ENCODE assay signal across 24 cellular contexts in genomic region chr6:44180886-44181285, GRCh38. TPM values are rescaled to one million over a fixed set of nuclear protein-coding genes. Genes with fewer than 3 reads are reported as not detected.
DNase-seq lines count a peak whose midpoint lies in the region; ATAC-seq and TF ChIP-seq lines count a peak whose summit lies in the region.
"Had no signal": no experiment of that assay in that cellular context is flagged by ENCODE, and none has a peak within 500 bp of the region (broad histone marks: within the 10 kb centered on the region; RNA-seq: fewer than 3 reads in every experiment).

No MANE protein-coding gene starts in this region.

- H3K27me3 Mint-ChIP-seq in endodermal cell (ENCODE audit: insufficient read depth) (no peaks in the 10 kb centered on the region), mesothelial cell of epicardium (ENCODE audit: low read depth) (no peaks in the 10 kb centered on the region), WTC11 (ENCODE audit: low read depth) (peaks cover 1% of the 10 kb centered on the region; the same call in 1 of the 2 replicates)

- CTCF ChIA-PET in WTC11 (lab: Charles Lee): interaction anchor here (0.9 to 1.6 kb wide), 5 partner anchors 8 to 84 kb away, joined by 3 to 5 read pairs (median 3); partner anchors contain the start of gene SLC29A1

- TF ChIP-seq CTCF in endodermal cell (conservative IDR thresholded peaks at IDR 0.05) (no peak), spleen (IDR thresholded peaks at IDR 0.05 in 8 of 11, conservative IDR thresholded peaks at IDR 0.05 in 3 of 11) (no peak), mesothelial cell of epicardium (IDR thresholded peaks at IDR 0.05; ENCODE audit: unreplicated experiment) (no peak), WTC11 (IDR thresholded peaks at IDR 0.05) (no peak)

- H3K9me3 Mint-ChIP-seq in endodermal cell (no peaks in the 10 kb centered on the region), mesothelial cell of epicardium (no peaks in the 10 kb centered on the region), WTC11 (no peaks in the 10 kb centered on the region)
- H3K9me3 Mint-ChIP-seq: CD8-positive, alpha-beta T cell; IgD-negative memory B cell had no signal

- H3K9ac ChIP-seq in endodermal cell (ENCODE audit: extremely low read depth, low read length, poor library complexity, severe bottlenecking): no peak overlapping the region
- H3K9ac ChIP-seq: BLaER1 treated with 17β-estradiol and CSF1 and Interleukin-3, amounts not matched to agents 10 nM and 100 nM had no signal

- DNase-seq in left ventricle myocardium superior (peak; percentile 7), left cardiac atrium (no peak), MG63 (peak; percentile 53), endodermal cell (peak; percentile 51), spleen (peak; percentile 56), NCI-H524 (lab: John Stamatoyannopoulos, UW) (no peak), mesothelial cell of epicardium (ENCODE audit: low spot score in 2 of 2, unreplicated experiment in 2 of 2) (no peak), WTC11 (ENCODE audit: low spot score) (no peak)
- DNase-seq: Calu3; CD8-positive, alpha-beta T cell; DMS53; EL; Kasumi-1; NCI-H1105; NCI-H1694 treated with DMSO at 0.1 percent for 48 hours; NCI-H2107; NCI-H2227 treated with DMSO at 0.1 percent for 48 hours; NCI-H510A treated with DMSO at 0.1 percent for 48 hours; PC-3; SJCRH30 had no signal

- TF ChIP-seq POLR2A in spleen (IDR thresholded peaks at IDR 0.05): no peak

- H3K36me3 ChIP-seq in MG63 (no peaks in the 10 kb centered on the region), endodermal cell (ENCODE audit: control insufficient read depth, insufficient read depth, low read length) (no peaks in the 10 kb centered on the region), spleen (no peaks in the 10 kb centered on the region)
- H3K36me3 ChIP-seq: BLaER1 treated with 17β-estradiol and CSF1 and Interleukin-3, amounts not matched to agents 10 nM and 100 nM; HAP-1; SJCRH30 had no signal

- H3K27ac ChIP-seq in endodermal cell (ENCODE audit: low read depth, low read length): no peak overlapping the region
- H3K27ac ChIP-seq in spleen: no peak overlapping the region
- H3K27ac ChIP-seq: BLaER1 treated with 17β-estradiol and CSF1 and Interleukin-3, amounts not matched to agents 10 nM and 100 nM; SJCRH30 had no signal

- POLR2A ChIA-PET in WTC11 (lab: Charles Lee): interaction anchor here (0.7 kb wide), 1 partner anchor 44 kb away, joined by 3 read pairs; no protein-coding TSS in a partner anchor

- H3K4me1 ChIP-seq in endodermal cell (ENCODE audit: control insufficient read depth, insufficient read depth, low read length) (peaks cover 5% of the 10 kb centered on the region), spleen (peaks cover 3 to 33% (median 12%) of the 10 kb centered on the region in 6 donors)
- H3K4me1 ChIP-seq: HAP-1 had no signal

- no peaks in the 10 kb centered on the region for H3K9me3 ChIP-seq in MG63
- H3K9me3 ChIP-seq in endodermal cell (ENCODE audit: control insufficient read depth, low read length): no peaks in the 10 kb centered on the region
- H3K9me3 ChIP-seq in spleen: no peaks in the 10 kb centered on the region
- H3K9me3 ChIP-seq: BLaER1 treated with 17β-estradiol and CSF1 and Interleukin-3, amounts not matched to agents 10 nM and 100 nM; HAP-1; SJCRH30 had no signal

- no peak for ATAC-seq in left ventricle myocardium superior
- no peak for ATAC-seq in left cardiac atrium
- ATAC-seq in WTC11: no peak
- ATAC-seq: CD8-positive, alpha-beta T cell; PC-3 had no signal

- intact Hi-C loops in left ventricle myocardium superior (cut with micrococcal nuclease): no loop called here
- intact Hi-C loops in left cardiac atrium (cut with DNase I): no loop called here
- intact Hi-C loops in spleen (cut with DNase I; ENCODE audit: low total_unique reads): no loop called here

- H3K4me3 Mint-ChIP-seq in endodermal cell (no peak overlapping the region), mesothelial cell of epicardium (no peak overlapping the region), WTC11 (no peak overlapping the region)
- H3K4me3 Mint-ChIP-seq: CD8-positive, alpha-beta T cell; IgD-negative memory B cell had no signal

- H3K36me3 Mint-ChIP-seq in endodermal cell (ENCODE audit: low read depth) (no peaks in the 10 kb centered on the region), mesothelial cell of epicardium (no peaks in the 10 kb centered on the region), WTC11 (no peaks in the 10 kb centered on the region)
- H3K36me3 Mint-ChIP-seq: CD8-positive, alpha-beta T cell; IgD-negative memory B cell had no signal

- H3K27ac Mint-ChIP-seq in endodermal cell (no peak overlapping the region), mesothelial cell of epicardium (no peak overlapping the region), WTC11 (no peak overlapping the region)
- H3K27ac Mint-ChIP-seq: CD8-positive, alpha-beta T cell; IgD-negative memory B cell had no signal

- H3K4me1 Mint-ChIP-seq in endodermal cell (peaks cover 31% of the 10 kb centered on the region), mesothelial cell of epicardium (peaks cover 4% of the 10 kb centered on the region), WTC11 (peaks cover 31% of the 10 kb centered on the region)

- 90 to 92% methylated on average over 2 to 4 of the region's 4 CpGs for WGBS in endodermal cell (ENCODE audit: insufficient coverage in 1 of 2, insufficient read length in 1 of 2), 2 experiments
- 93 to 99% (median 95%) methylated on average over 4 of the region's 4 CpGs for WGBS in spleen, 5 donors

- H3K4me3 ChIP-seq in MG63 (no peak overlapping the region), endodermal cell (ENCODE audit: low read length) (no peak overlapping the region), spleen (no peak overlapping the region)
- H3K4me3 ChIP-seq: BLaER1 treated with 17β-estradiol and CSF1 and Interleukin-3, amounts not matched to agents 10 nM and 100 nM; HAP-1; SJCRH30 had no signal

- H3K27me3 ChIP-seq in MG63 (no peaks in the 10 kb centered on the region; the same call in 1 of the 2 replicates), endodermal cell (ENCODE audit: control insufficient read depth, insufficient read depth, low read length, poor library complexity, severe bottlenecking) (no peaks in the 10 kb centered on the region), spleen (replicated peaks in 1 of 7) (peaks cover 0 to 19% (median 0%) of the 10 kb centered on the region in 7 donors)
- H3K27me3 ChIP-seq: BLaER1 treated with 17β-estradiol and CSF1 and Interleukin-3, amounts not matched to agents 10 nM and 100 nM; SJCRH30 had no signal

TF ChIP-seq in WTC11, 78 proteins besides CTCF, POLR2A, EP300 and RAD21 (continues in another document):
- TF ChIP-seq JUN (CRISPR knock-in tag; IDR thresholded peaks at IDR 0.05) (no peak), MLX (CRISPR knock-in tag; IDR thresholded peaks at IDR 0.05) (no peak)

RNA-seq across cellular contexts. Expression of gene CAPN11, which starts 22.3 kb away (rescaled TPM):
- total RNA-seq in left ventricle myocardium superior (0.40 TPM), left cardiac atrium (under 1 TPM; 0.39 to 0.97 TPM), endodermal cell (1 to 10 TPM in 1 of 2 donors, under 1 TPM in 1; 0.53 to 1.2 TPM), spleen (under 1 TPM in 4 of 7 donors, not detected in 3; 0.13 to 0.26 (median 0.20) TPM), mesothelial cell of epicardium (not detected in 3 replicates), WTC11 (2021) (2.3 to 3.3 TPM (median 3.2 TPM) in 3 replicates)
- not detected in 2 replicates for total RNA-seq in MG63 (2014; rRNA removed; shearing (Covaris generic); ENCODE audit: low replicate concordance)
- polyA plus RNA-seq in endodermal cell (2013, experiment 1 of 2): 0.18 TPM
- polyA plus RNA-seq in endodermal cell (2013, experiment 2 of 2): 0.17 TPM
- polyA plus RNA-seq in spleen: under 1 TPM; 0.12 to 0.19 (median 0.17) TPM
- total RNA-seq: Calu3, HT-29, PC-3 had no signal
- polyA plus RNA-seq: IgD-negative memory B cell had no signal

RNA-seq across cellular contexts. Expression of gene MYMX, which starts 35.8 kb away (rescaled TPM):
- total RNA-seq in left ventricle myocardium superior (0.67 TPM), left cardiac atrium (1 to 10 TPM; 2.4 to 3.8 TPM), endodermal cell (1 to 10 TPM; 1.7 to 1.8 TPM), spleen (1 to 10 TPM in 3 of 7 donors, under 1 TPM in 3, not detected in 1; 0.34 to 1.5 (median 0.87) TPM), mesothelial cell of epicardium (not detected in 3 replicates), WTC11 (2021) (3.9 to 7.5 TPM (median 6.4 TPM) in 3 replicates)
- not detected in 2 replicates for total RNA-seq in MG63 (2014; rRNA removed; shearing (Covaris generic); ENCODE audit: low replicate concordance)
- polyA plus RNA-seq in endodermal cell (2013, experiment 1 of 2): 1.1 TPM
- polyA plus RNA-seq in endodermal cell (2013, experiment 2 of 2): 0.83 TPM
- polyA plus RNA-seq in spleen: 1 to 10 TPM in 1 of 3 donors, under 1 TPM in 1, not detected in 1; 0.42 to 1.4 TPM
- total RNA-seq: Calu3; CD8-positive, alpha-beta T cell; HT-29; PC-3 had no signal
- polyA plus RNA-seq: IgD-negative memory B cell had no signal

RNA-seq across cellular contexts. Expression of gene SLC29A1, which starts 42.5 kb away (rescaled TPM):
- 217 TPM for total RNA-seq in left ventricle myocardium superior
- 100 to 1,000 TPM; 115 to 130 TPM for total RNA-seq in left cardiac atrium
- total RNA-seq in MG63 (2014; rRNA removed; shearing (Covaris generic); ENCODE audit: low replicate concordance): 118 and 130 TPM in 2 replicates
- 100 to 1,000 TPM; 129 to 155 TPM for total RNA-seq in endodermal cell
- polyA plus RNA-seq in endodermal cell (2013, experiment 1 of 2): 65.0 TPM
- 58.4 TPM for polyA plus RNA-seq in endodermal cell (2013, experiment 2 of 2)
- 10 to 100 TPM; 28.3 to 49.4 (median 33.7) TPM for total RNA-seq in spleen
- 10 to 100 TPM in 1 of 3 donors, 1 to 10 TPM in 2; 8.5 to 18.4 (median 9.2) TPM for polyA plus RNA-seq in spleen
- total RNA-seq in mesothelial cell of epicardium: 13.2 to 13.9 TPM (median 13.9 TPM) in 3 replicates
- total RNA-seq in WTC11 (2021): 131 to 139 TPM (median 132 TPM) in 3 replicates

RNA-seq across cellular contexts. Expression of gene TMEM63B, which starts 53.5 kb away (rescaled TPM):
- 47.3 TPM for total RNA-seq in left ventricle myocardium superior
- total RNA-seq in left cardiac atrium: 10 to 100 TPM; 40.4 to 48.1 TPM
- total RNA-seq in MG63 (2014; rRNA removed; shearing (Covaris generic); ENCODE audit: low replicate concordance): 18.4 and 35.3 TPM in 2 replicates
- total RNA-seq in endodermal cell: 10 to 100 TPM; 64.6 to 65.2 TPM
- 46.5 TPM for polyA plus RNA-seq in endodermal cell (2013, experiment 1 of 2)
- polyA plus RNA-seq in endodermal cell (2013, experiment 2 of 2): 41.4 TPM
- total RNA-seq in spleen: 10 to 100 TPM; 12.3 to 24.8 (median 19.4) TPM
- 1 to 10 TPM; 2.8 to 8.5 (median 3.5) TPM for polyA plus RNA-seq in spleen
- total RNA-seq in mesothelial cell of epicardium: 44.7 to 54.9 TPM (median 49.3 TPM) in 3 replicates
- 72.8 to 75.2 TPM (median 74.0 TPM) in 3 replicates for total RNA-seq in WTC11 (2021)

RNA-seq across cellular contexts. Expression of gene MRPL14, which starts 53.6 kb away (rescaled TPM):
- total RNA-seq in left ventricle myocardium superior (38.8 TPM), left cardiac atrium (10 to 100 TPM; 32.4 to 41.2 TPM), endodermal cell (10 to 100 TPM; 66.5 to 69.6 TPM), spleen (10 to 100 TPM; 20.2 to 31.7 (median 23.8) TPM), mesothelial cell of epicardium (46.9 to 50.9 TPM (median 49.5 TPM) in 3 replicates), WTC11 (2021) (70.0 to 74.2 TPM (median 74.2 TPM) in 3 replicates)
- 362 and 399 TPM in 2 replicates for total RNA-seq in MG63 (2014; rRNA removed; shearing (Covaris generic); ENCODE audit: low replicate concordance)
- 63.6 TPM for polyA plus RNA-seq in endodermal cell (2013, experiment 1 of 2)
- 56.9 TPM for polyA plus RNA-seq in endodermal cell (2013, experiment 2 of 2)
- 10 to 100 TPM; 34.8 to 55.3 (median 41.4) TPM for polyA plus RNA-seq in spleen

Comparison
In these comparisons a context has a peak if more than half of its experiments do, and no peak if none do; other contexts are left out.
1. DNase-seq: peak in left ventricle myocardium superior (single experiment), MG63 (single experiment), endodermal cell (single experiment) and spleen (single experiment); none in left cardiac atrium (single experiment), NCI-H524 (0 of 2), mesothelial cell of epicardium (0 of 2) and WTC11 (single experiment).